Comparison of ENCODE assay signal across 8 cellular contexts in the genomic region with DNA sequence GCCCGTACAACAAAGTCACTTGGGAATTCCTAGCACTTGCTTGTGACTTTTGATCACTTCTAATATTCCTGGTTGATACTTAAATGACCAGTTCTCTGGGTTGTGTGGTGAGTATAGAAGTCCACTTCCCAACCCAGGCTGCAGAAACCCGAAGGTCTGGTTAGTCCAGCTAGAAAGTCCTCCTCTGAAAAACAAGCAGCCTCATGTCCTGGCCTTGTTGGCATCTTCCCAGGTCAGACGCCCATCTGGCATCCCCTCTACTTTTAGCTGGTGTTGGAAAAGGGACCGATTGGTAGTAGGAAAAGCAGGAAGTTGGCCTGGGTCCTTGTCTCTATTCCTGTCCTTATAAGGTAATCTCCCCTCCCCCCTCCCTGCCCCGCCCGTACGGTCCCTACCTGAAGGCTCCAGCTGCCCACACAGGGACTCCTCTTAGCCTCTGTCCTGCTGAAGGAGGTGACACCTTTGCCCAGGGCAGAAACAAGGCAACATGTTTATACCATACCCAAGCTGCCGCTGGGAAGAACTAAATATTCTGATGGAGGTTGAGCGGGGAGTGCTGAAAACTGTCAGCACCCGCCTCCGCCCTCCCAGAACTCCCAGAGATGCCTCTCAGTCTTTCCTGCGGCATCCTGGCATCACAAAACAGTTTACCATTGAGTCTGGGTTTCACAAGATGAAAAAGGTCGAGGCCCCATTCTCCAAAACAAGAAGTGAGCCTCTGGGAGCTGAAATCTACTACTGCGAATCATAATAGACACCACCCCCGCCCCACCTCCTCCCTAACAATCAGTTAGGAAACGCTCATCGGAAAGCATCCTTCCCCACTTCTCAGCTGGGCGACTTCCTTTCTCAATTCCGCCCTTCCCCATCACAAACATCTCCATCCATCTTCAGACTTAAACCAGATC. TPM values are rescaled to one million over a fixed set of nuclear protein-coding genes. Genes with fewer than 3 reads are reported as not detected.
DNase-seq lines count a peak whose midpoint lies in the region; ATAC-seq and TF ChIP-seq lines count a peak whose summit lies in the region.

No MANE protein-coding gene starts in this region.

- WGBS in IMR-90 (ENCODE audit: extremely low coverage in 2 of 2, insufficient read length in 1 of 2), 2 experiments = 11% methylated on average over 7 of the region's 19 CpGs; no CpG with 5 or more reads in 1 of the 2 experiments

- H3K9me3 ChIP-seq in IMR-90 (ENCODE audit: control insufficient read depth, insufficient read depth, low read length) (no peaks in the 10 kb centered on the region), left lung (no peaks in the 10 kb centered on the region)

- H4K91ac ChIP-seq in IMR-90 (ENCODE audit: insufficient read depth, low read depth, low read length) = peak overlapping the region; percentile 97

- H3K56ac ChIP-seq in IMR-90 (ENCODE audit: extremely low read depth, insufficient read depth, low read length) = peak overlapping the region; percentile 69

- no peak for TF ChIP-seq POLR2A in IMR-90 (IDR thresholded peaks at IDR 0.05; ENCODE audit: low read depth, low read length)

- H2BK120ac ChIP-seq in IMR-90 (ENCODE audit: low read depth, low read length) = peak overlapping the region; percentile 61

- no peak for TF ChIP-seq RAD21 in IMR-90 (IDR thresholded peaks at IDR 0.05; ENCODE audit: low read length)

- peaks cover 29% of the 10 kb centered on the region for H3K36me3 ChIP-seq in IMR-90 (ENCODE audit: control insufficient read depth, insufficient read depth, low read length)
- peaks cover 0 to 35% of the 10 kb centered on the region in 2 donors for H3K36me3 ChIP-seq in left lung

- H2AK9ac ChIP-seq in IMR-90 (replicated peaks; ENCODE audit: low read depth, low read length, poor library complexity) = peak overlapping the region; percentile 98

- H3K4me1 Mint-ChIP-seq in dendritic cell treated with granulocyte-macrophage colony-stimulating factor and Interleukin-4, amounts not matched to agents 40 ng/mL and 50 ng/mL, for 4 days (ENCODE audit: low read depth) = peaks cover 81% of the 10 kb centered on the region
- peaks cover 90% of the 10 kb centered on the region for H3K4me1 Mint-ChIP-seq in stimulated activated memory B cell treated with anti-CD40 and anti-IgM and Interleukin-4, amounts not matched to agents 10 μg/mL and 1 μg/mL and 100 μg/mL, for 72 hours

- H4K5ac ChIP-seq in IMR-90 (ENCODE audit: low read depth, low read length) = peak overlapping the region; percentile 87

- H3K27ac Mint-ChIP-seq in dendritic cell treated with granulocyte-macrophage colony-stimulating factor and Interleukin-4, amounts not matched to agents 40 ng/mL and 50 ng/mL, for 4 days = peak overlapping the region; percentile 90
- H3K27ac Mint-ChIP-seq in stimulated activated memory B cell treated with anti-CD40 and anti-IgM and Interleukin-4, amounts not matched to agents 10 μg/mL and 1 μg/mL and 100 μg/mL, for 72 hours = peak overlapping the region; percentile 99

- peak overlapping the region; percentile 94 for H3K27ac ChIP-seq in IMR-90 (ENCODE audit: insufficient read depth, low read length)
- peak overlapping the region; percentile 93 to 95 for H3K27ac ChIP-seq in left lung

- BruUV-seq in IMR-90 (replicated peaks; lab: Mats Ljungman, UMichigan) = no TSS peak

- POLR2A ChIA-PET in IMR-90 (lab: Charles Lee; ENCODE audit: unreplicated experiment) = interaction anchor here (0.7 kb wide), 1 partner anchor 43 kb away, joined by 3 read pairs; no protein-coding TSS in a partner anchor

- peak overlapping the region; percentile 77 for H3K4me3 Mint-ChIP-seq in dendritic cell treated with granulocyte-macrophage colony-stimulating factor and Interleukin-4, amounts not matched to agents 40 ng/mL and 50 ng/mL, for 4 days
- peak overlapping the region; percentile 94 for H3K4me3 Mint-ChIP-seq in stimulated activated memory B cell treated with anti-CD40 and anti-IgM and Interleukin-4, amounts not matched to agents 10 μg/mL and 1 μg/mL and 100 μg/mL, for 72 hours

- peak overlapping the region; percentile 22 for H3K18ac ChIP-seq in IMR-90 (ENCODE audit: low read depth, low read length)

- ATAC-seq in IMR-90 (ENCODE audit: low read depth) (peak; percentile 7), left lung (peak; percentile 50), HG02870 (IDR thresholded peaks at IDR 0.05; ENCODE audit: unreplicated experiment) (no peak)
- ATAC-seq in stimulated activated memory B cell treated with anti-CD40 and anti-IgM and Interleukin-4, amounts not matched to agents 10 μg/mL and 1 μg/mL and 100 μg/mL, for 72 hours = no peak

- H3K4ac ChIP-seq in IMR-90 (ENCODE audit: low read depth, low read length) = peak overlapping the region; percentile 93

- H3K79me1 ChIP-seq in IMR-90 (ENCODE audit: low read depth in 1 of 2, low read length in 2 of 2) = peaks cover 17 to 66% of the 10 kb centered on the region in 2 experiments

- peak overlapping the region; percentile 95 to 98 for H4K8ac ChIP-seq in IMR-90 (ENCODE audit: low read depth in 2 of 2, low read length in 2 of 2)

- H3K4me1 ChIP-seq in IMR-90 (ENCODE audit: control insufficient read depth, insufficient read depth, low read length) (peaks cover 9% of the 10 kb centered on the region), left lung (peaks cover 16 to 70% of the 10 kb centered on the region in 2 donors)

- peaks cover 4% of the 10 kb centered on the region; the same call in 1 of the 2 replicates for H4K20me1 ChIP-seq in IMR-90 (ENCODE audit: insufficient read depth, low read length)

- CTCF ChIA-PET in IMR-90 (lab: Yijun Ruan, JAX) = interaction anchor here (1.2 kb wide), 1 partner anchor 11 kb away, joined by 4 read pairs; no protein-coding TSS in a partner anchor

- DNase-seq in Caki2 (ENCODE audit: low read depth) (peak; percentile 34), IMR-90 (peak; percentile 43), SKM-1 (lab: John Stamatoyannopoulos, UW; ENCODE audit: unreplicated experiment) (peak; percentile 77), left lung (peak in 1 of 2 donors; percentile 65), NCI-H226 (no peak)

- TF ChIP-seq CTCF in IMR-90 (conservative IDR thresholded peaks at IDR 0.05; ENCODE audit: low read depth, low read length) (no peak), left lung (IDR thresholded peaks at IDR 0.05) (no peak)

- H3K27me3 ChIP-seq in IMR-90 (ENCODE audit: control insufficient read depth, insufficient read depth, low read length) = no peaks in the 10 kb centered on the region
- no peaks in the 10 kb centered on the region for H3K27me3 ChIP-seq in left lung

- H2AFZ ChIP-seq in IMR-90 (replicated peaks; ENCODE audit: low read length, poor library complexity) = peak overlapping the region; percentile 98

- H2BK5ac ChIP-seq in IMR-90 (ENCODE audit: low read depth, low read length, poor library complexity, severe bottlenecking) = peak overlapping the region; percentile 85

- peaks cover 45% of the 10 kb centered on the region for H3K36me3 Mint-ChIP-seq in dendritic cell treated with granulocyte-macrophage colony-stimulating factor and Interleukin-4, amounts not matched to agents 40 ng/mL and 50 ng/mL, for 4 days (ENCODE audit: low read depth)
- peaks cover 40% of the 10 kb centered on the region for H3K36me3 Mint-ChIP-seq in stimulated activated memory B cell treated with anti-CD40 and anti-IgM and Interleukin-4, amounts not matched to agents 10 μg/mL and 1 μg/mL and 100 μg/mL, for 72 hours

- no peaks in the 10 kb centered on the region for H3K9me3 Mint-ChIP-seq in dendritic cell treated with granulocyte-macrophage colony-stimulating factor and Interleukin-4, amounts not matched to agents 40 ng/mL and 50 ng/mL, for 4 days
- H3K9me3 Mint-ChIP-seq in stimulated activated memory B cell treated with anti-CD40 and anti-IgM and Interleukin-4, amounts not matched to agents 10 μg/mL and 1 μg/mL and 100 μg/mL, for 72 hours = no peaks in the 10 kb centered on the region

- dilution Hi-C loops in IMR-90 (cut with HindIII; ENCODE audit: low sequenced_read_pairs, unreplicated experiment) = no loop called here

- in situ Hi-C loops in Caki2 (cut with HindIII; ENCODE audit: low pct_unique_long_range_greater_than_20kb, low sequenced_read_pairs) (no loop called here), IMR-90 (cut with MboI; ENCODE audit: low sequenced_read_pairs) (no loop called here)

- intact Hi-C loops in IMR-90 (cut with micrococcal nuclease) = no loop called here
- intact Hi-C loops in dendritic cell treated with granulocyte-macrophage colony-stimulating factor and Interleukin-4, amounts not matched to agents 40 ng/mL and 50 ng/mL, for 4 days (cut with micrococcal nuclease) = no loop called here
- intact Hi-C loops in left lung (cut with DNase I) = no loop called here

- H3K23ac ChIP-seq in IMR-90 (ENCODE audit: low read depth, low read length) = peak overlapping the region; percentile 73

- H3K4me3 ChIP-seq in IMR-90 (ENCODE audit: insufficient read depth, low read depth, low read length) = peak overlapping the region; percentile 52
- peak overlapping the region; percentile 52 to 54 for H3K4me3 ChIP-seq in left lung

- peak overlapping the region; percentile 87 for H3K14ac ChIP-seq in IMR-90 (replicated peaks; ENCODE audit: low read depth, low read length)

- H2BK20ac ChIP-seq in IMR-90 (ENCODE audit: low read depth, low read length) = peak overlapping the region; percentile 27; the same call in 1 of the 2 replicates

- peaks cover 14% of the 10 kb centered on the region for H3K9me1 ChIP-seq in IMR-90 (ENCODE audit: insufficient read depth, low read length)

- H3K4me2 ChIP-seq in IMR-90 (ENCODE audit: low read depth, low read length) = peak overlapping the region; percentile 95

- peak overlapping the region; percentile 92 for H2AK5ac ChIP-seq in IMR-90 (ENCODE audit: low read depth, low read length)

- H3K27me3 Mint-ChIP-seq in dendritic cell treated with granulocyte-macrophage colony-stimulating factor and Interleukin-4, amounts not matched to agents 40 ng/mL and 50 ng/mL, for 4 days = no peaks in the 10 kb centered on the region
- H3K27me3 Mint-ChIP-seq in stimulated activated memory B cell treated with anti-CD40 and anti-IgM and Interleukin-4, amounts not matched to agents 10 μg/mL and 1 μg/mL and 100 μg/mL, for 72 hours = no peaks in the 10 kb centered on the region

- peak overlapping the region; percentile 87 for H2BK15ac ChIP-seq in IMR-90 (ENCODE audit: low read depth, low read length)

- peak overlapping the region; percentile 85 for H3K9ac ChIP-seq in IMR-90 (ENCODE audit: low read depth, low read length)

RNA-seq across cellular contexts. Expression of gene SUN2, which starts 1.3 kb away (rescaled TPM):
- total RNA-seq in Caki2 (2014; rRNA removed; shearing (Covaris generic); ENCODE audit: low replicate concordance) = 96.0 and 110 TPM in 2 replicates
- 25.6 and 27.8 TPM in 2 replicates for total RNA-seq in IMR-90 (2012; rRNA removed)
- 50.0 and 57.3 TPM in 2 replicates for polyA plus RNA-seq in IMR-90 (2012; rRNA removed)
- polyA plus RNA-seq in IMR-90 (2012; cell fraction: cytosol; rRNA removed) = 42.6 and 49.1 TPM in 2 replicates
- polyA plus RNA-seq in IMR-90 (2012; cell fraction: nucleus; rRNA removed; ENCODE audit: low replicate concordance) = 32.0 and 72.8 TPM in 2 replicates
- 100 to 1,000 TPM in 1 of 2 donors, 10 to 100 TPM in 1; 99.3 to 174 TPM for total RNA-seq in left lung

RNA-seq across cellular contexts. Expression of gene DNAL4, which starts 39.4 kb away (rescaled TPM):
- 48.0 and 49.9 TPM in 2 replicates for total RNA-seq in Caki2 (2014; rRNA removed; shearing (Covaris generic); ENCODE audit: low replicate concordance)
- 6.1 and 6.9 TPM in 2 replicates for total RNA-seq in IMR-90 (2012; rRNA removed)
- polyA plus RNA-seq in IMR-90 (2012; rRNA removed) = 12.1 and 14.2 TPM in 2 replicates
- 14.7 and 19.4 TPM in 2 replicates for polyA plus RNA-seq in IMR-90 (2012; cell fraction: cytosol; rRNA removed)
- polyA plus RNA-seq in IMR-90 (2012; cell fraction: nucleus; rRNA removed; ENCODE audit: low replicate concordance) = 7.3 and 9.3 TPM in 2 replicates
- 10 to 100 TPM; 16.3 to 21.5 TPM for total RNA-seq in left lung

RNA-seq across cellular contexts. Expression of gene GTPBP1, which starts 48.8 kb away (rescaled TPM):
- 14.0 and 19.3 TPM in 2 replicates for total RNA-seq in Caki2 (2014; rRNA removed; shearing (Covaris generic); ENCODE audit: low replicate concordance)
- total RNA-seq in IMR-90 (2012; rRNA removed) (12.4 and 21.4 TPM in 2 replicates), left lung (10 to 100 TPM; 45.7 to 51.0 TPM)
- 24.9 and 29.5 TPM in 2 replicates for polyA plus RNA-seq in IMR-90 (2012; rRNA removed)
- polyA plus RNA-seq in IMR-90 (2012; cell fraction: cytosol; rRNA removed) = 11.2 and 16.9 TPM in 2 replicates
- 63.4 and 70.2 TPM in 2 replicates for polyA plus RNA-seq in IMR-90 (2012; cell fraction: nucleus; rRNA removed; ENCODE audit: low replicate concordance)

RNA-seq across cellular contexts. Expression of gene JOSD1, which starts 53.8 kb away (rescaled TPM):
- total RNA-seq in Caki2 (2014; rRNA removed; shearing (Covaris generic); ENCODE audit: low replicate concordance) = 88.1 and 113 TPM in 2 replicates
- 32.5 and 35.8 TPM in 2 replicates for total RNA-seq in IMR-90 (2012; rRNA removed)
- 28.2 and 30.2 TPM in 2 replicates for polyA plus RNA-seq in IMR-90 (2012; rRNA removed)
- polyA plus RNA-seq in IMR-90 (2012; cell fraction: cytosol; rRNA removed) = 16.3 and 22.1 TPM in 2 replicates
- polyA plus RNA-seq in IMR-90 (2012; cell fraction: nucleus; rRNA removed; ENCODE audit: low replicate concordance) = 36.9 and 86.4 TPM in 2 replicates
- total RNA-seq in left lung = 10 to 100 TPM; 55.6 to 57.3 TPM

Comparison
In these comparisons a context has a peak if more than half of its experiments do, and no peak if none do; other contexts are left out.
1. ATAC-seq: peak in IMR-90 (single experiment) and left lung (single experiment); none in stimulated activated memory B cell treated with anti-CD40 and anti-IgM and Interleukin-4, amounts not matched to agents 10 μg/mL and 1 μg/mL and 100 μg/mL, for 72 hours (single experiment) and HG02870 (single experiment).